Comparison of ENCODE assay signal across 21 cellular contexts in genomic region chr3:114235431-114235830, GRCh38. TPM values are rescaled to one million over a fixed set of nuclear protein-coding genes. Genes with fewer than 3 reads are reported as not detected.
A peak's percentile ranks its signal among the peaks of the same experiment; 100 is the strongest.
DNase-seq lines count a peak whose midpoint lies in the region; ATAC-seq and TF ChIP-seq lines count a peak whose summit lies in the region.
"Had no signal": no experiment of that assay in that cellular context is flagged by ENCODE, and none has a peak within 500 bp of the region (broad histone marks: within the 10 kb centered on the region; RNA-seq: fewer than 3 reads in every experiment).

No MANE protein-coding gene starts in this region.

- POLR2A ChIA-PET in CD4-positive, alpha-beta memory T cell (lab: Charles Lee; ENCODE audit: partially characterized antibody), result interaction anchor here (1.0 to 9.2 kb wide), 3 partner anchors 12 to 56 kb away, joined by 4 to 188 read pairs (median 103); no protein-coding TSS in a partner anchor
- POLR2A ChIA-PET in activated CD8-positive, alpha-beta T cell treated with anti-CD3 and anti-CD28 coated beads, Interleukin-2, amount 10 ng/mL, durations not matched to agents 7 days and 5 days (lab: Charles Lee), result interaction anchor here (0.7 to 6.6 kb wide), 3 partner anchors 13 to 50 kb away, joined by 4 to 59 read pairs (median 58); no protein-coding TSS in a partner anchor

- H3K4me1 ChIP-seq in CD4-positive, alpha-beta memory T cell (ENCODE audit: insufficient read depth, low read length), result peaks cover 63% of the 10 kb centered on the region
- no peaks in the 10 kb centered on the region for H3K4me1 ChIP-seq in testis
- H3K4me1 ChIP-seq: A549 had no signal

- no peaks in the 10 kb centered on the region for H3K27me3 Mint-ChIP-seq in activated CD8-positive, alpha-beta memory T cell treated with anti-CD3 and anti-CD28 coated beads, Interleukin-2, amount 10 ng/mL, durations not matched to agents 7 days and 5 days
- no peaks in the 10 kb centered on the region for H3K27me3 Mint-ChIP-seq in CD4-positive, alpha-beta memory T cell
- no peaks in the 10 kb centered on the region for H3K27me3 Mint-ChIP-seq in activated CD8-positive, alpha-beta T cell treated with anti-CD3 and anti-CD28 coated beads, Interleukin-2, amount 10 ng/mL, durations not matched to agents 7 days and 5 days (ENCODE audit: low read depth)
- H3K27me3 Mint-ChIP-seq in memory B cell, result no peaks in the 10 kb centered on the region
- H3K27me3 Mint-ChIP-seq: IgD-negative memory B cell had no signal

- H3K27ac Mint-ChIP-seq in activated CD8-positive, alpha-beta memory T cell treated with anti-CD3 and anti-CD28 coated beads, Interleukin-2, amount 10 ng/mL, durations not matched to agents 7 days and 5 days, result peak overlapping the region; percentile 76
- H3K27ac Mint-ChIP-seq in CD4-positive, alpha-beta memory T cell, result peak overlapping the region; percentile 44 to 91 (median 80)
- H3K27ac Mint-ChIP-seq in activated CD8-positive, alpha-beta T cell treated with anti-CD3 and anti-CD28 coated beads, Interleukin-2, amount 10 ng/mL, durations not matched to agents 7 days and 5 days, result peak overlapping the region; percentile 78
- H3K27ac Mint-ChIP-seq in memory B cell, result peak overlapping the region; percentile 24

- H3K36me3 Mint-ChIP-seq in activated CD8-positive, alpha-beta memory T cell treated with anti-CD3 and anti-CD28 coated beads, Interleukin-2, amount 10 ng/mL, durations not matched to agents 7 days and 5 days, result peaks cover 16% of the 10 kb centered on the region
- H3K36me3 Mint-ChIP-seq in CD4-positive, alpha-beta memory T cell, result no peaks in the 10 kb centered on the region
- peaks cover 30% of the 10 kb centered on the region for H3K36me3 Mint-ChIP-seq in activated CD8-positive, alpha-beta T cell treated with anti-CD3 and anti-CD28 coated beads, Interleukin-2, amount 10 ng/mL, durations not matched to agents 7 days and 5 days (ENCODE audit: low read depth)
- H3K36me3 Mint-ChIP-seq in memory B cell, result no peaks in the 10 kb centered on the region

- no peaks in the 10 kb centered on the region for H3K9me3 ChIP-seq in CD4-positive, alpha-beta memory T cell (ENCODE audit: control insufficient read depth in 1 of 2, low read length in 2 of 2)
- no peaks in the 10 kb centered on the region for H3K9me3 ChIP-seq in testis
- H3K9me3 ChIP-seq: A549 had no signal

- no peaks in the 10 kb centered on the region for H3K36me3 ChIP-seq in CD4-positive, alpha-beta memory T cell (ENCODE audit: insufficient read depth, low read length)
- H3K36me3 ChIP-seq in testis (ENCODE audit: low read depth, missing control alignments), result no peaks in the 10 kb centered on the region

- no peaks in the 10 kb centered on the region for H3K27me3 ChIP-seq in CD4-positive, alpha-beta memory T cell (ENCODE audit: insufficient read depth, low read length)
- no peaks in the 10 kb centered on the region for H3K27me3 ChIP-seq in testis

- no peak for TF ChIP-seq POLR2A in testis (IDR thresholded peaks at IDR 0.05)

- intact Hi-C loops in CD4-positive, alpha-beta memory T cell (cut with micrococcal nuclease), result loop anchor here (2.0 kb wide), 1 partner anchor 83 kb away; no protein-coding TSS in a partner anchor
- intact Hi-C loops in testis (cut with DNase I; ENCODE audit: low total_unique reads), result no loop called here

- no peak for TF ChIP-seq CTCF in testis (IDR thresholded peaks at IDR 0.05)

- CTCF ChIA-PET in activated CD8-positive, alpha-beta memory T cell treated with anti-CD3 and anti-CD28 coated beads, Interleukin-2, amount 10 ng/mL, durations not matched to agents 7 days and 5 days (lab: Charles Lee), result interaction anchor here (1.0 to 4.5 kb wide), 6 partner anchors 8 to 56 kb away, joined by 3 to 16 read pairs (median 4); no protein-coding TSS in a partner anchor
- CTCF ChIA-PET in CD4-positive, alpha-beta memory T cell (lab: Charles Lee; ENCODE audit: partially characterized antibody), result interaction anchor here (1.1 to 7.5 kb wide), 6 partner anchors 8 to 55 kb away, joined by 3 to 44 read pairs (median 8); no protein-coding TSS in a partner anchor
- CTCF ChIA-PET in activated CD8-positive, alpha-beta T cell treated with anti-CD3 and anti-CD28 coated beads, Interleukin-2, amount 10 ng/mL, durations not matched to agents 7 days and 5 days (lab: Charles Lee), result interaction anchor here (1.5 to 6.9 kb wide), 3 partner anchors 13 to 55 kb away, joined by 6 to 38 read pairs (median 32); no protein-coding TSS in a partner anchor

- peak overlapping the region; percentile 71 for H3K4me3 Mint-ChIP-seq in activated CD8-positive, alpha-beta memory T cell treated with anti-CD3 and anti-CD28 coated beads, Interleukin-2, amount 10 ng/mL, durations not matched to agents 7 days and 5 days
- peak overlapping the region; percentile 26 to 74 (median 66) for H3K4me3 Mint-ChIP-seq in CD4-positive, alpha-beta memory T cell
- H3K4me3 Mint-ChIP-seq in activated CD8-positive, alpha-beta T cell treated with anti-CD3 and anti-CD28 coated beads, Interleukin-2, amount 10 ng/mL, durations not matched to agents 7 days and 5 days, result peak overlapping the region; percentile 52
- H3K4me3 Mint-ChIP-seq in memory B cell, result no peak overlapping the region
- H3K4me3 Mint-ChIP-seq: IgD-negative memory B cell had no signal

- H3K4me3 ChIP-seq in CD4-positive, alpha-beta memory T cell (ENCODE audit: low read length in 2 of 2), result no peak overlapping the region
- no peak overlapping the region for H3K4me3 ChIP-seq in testis
- H3K4me3 ChIP-seq: A549 had no signal

- H3K27ac ChIP-seq in CD4-positive, alpha-beta memory T cell (ENCODE audit: low read depth, low read length), result peak overlapping the region; percentile 28
- no peak overlapping the region for H3K27ac ChIP-seq in testis
- H3K27ac ChIP-seq: A549, C4-2B had no signal

- no peak for ATAC-seq in activated CD8-positive, alpha-beta memory T cell treated with anti-CD3 and anti-CD28 coated beads, Interleukin-2, amount 10 ng/mL, durations not matched to agents 7 days and 5 days
- ATAC-seq in activated CD8-positive, alpha-beta T cell treated with anti-CD3 and anti-CD28 coated beads, Interleukin-2, amount 10 ng/mL, durations not matched to agents 7 days and 5 days, result no peak
- ATAC-seq in memory B cell (ENCODE audit: low read depth), result no peak
- ATAC-seq in HG02938 (IDR thresholded peaks at IDR 0.05; ENCODE audit: unreplicated experiment), result no peak
- ATAC-seq: A549 had no signal

- 59 to 62% methylated on average over 3 of the region's 3 CpGs for WGBS in testis, 2 donors

- DNase-seq in activated CD8-positive, alpha-beta memory T cell treated with anti-CD3 and anti-CD28 coated beads, Interleukin-2, amount 10 ng/mL, durations not matched to agents 7 days and 5 days, result no peak
- DNase-seq in activated CD8-positive, alpha-beta memory T cell treated with anti-CD3 and anti-CD28 coated beads for 24 hours, result no peak
- DNase-seq in CD4-positive, alpha-beta memory T cell, result no peak
- DNase-seq in activated CD8-positive, alpha-beta T cell treated with anti-CD3 and anti-CD28 coated beads, Interleukin-2, amount 10 ng/mL, durations not matched to agents 7 days and 5 days, result no peak
- no peak for DNase-seq in memory B cell (ENCODE audit: low spot score in 2 of 2)
- no peak for DNase-seq in SK-N-DZ (ENCODE audit: low spot score)
- no peak for DNase-seq in testis
- DNase-seq: DND-41, GDM1, HCEC 1CT, NCI-H1417, NCI-H1930, NCI-H2171, NCI-H446 treated with DMSO at 0.1 percent for 48 hours, NCI-H82 had no signal

- H3K9me3 Mint-ChIP-seq in activated CD8-positive, alpha-beta memory T cell treated with anti-CD3 and anti-CD28 coated beads, Interleukin-2, amount 10 ng/mL, durations not matched to agents 7 days and 5 days (ENCODE audit: low read depth), result peaks cover 2% of the 10 kb centered on the region
- peaks cover 0 to 3% (median 0%) of the 10 kb centered on the region in 8 donors for H3K9me3 Mint-ChIP-seq in CD4-positive, alpha-beta memory T cell
- H3K9me3 Mint-ChIP-seq in activated CD8-positive, alpha-beta T cell treated with anti-CD3 and anti-CD28 coated beads, Interleukin-2, amount 10 ng/mL, durations not matched to agents 7 days and 5 days (ENCODE audit: insufficient read depth), result peaks cover 5% of the 10 kb centered on the region
- no peaks in the 10 kb centered on the region for H3K9me3 Mint-ChIP-seq in memory B cell

- H3K4me1 Mint-ChIP-seq in activated CD8-positive, alpha-beta memory T cell treated with anti-CD3 and anti-CD28 coated beads, Interleukin-2, amount 10 ng/mL, durations not matched to agents 7 days and 5 days, result peaks cover 54% of the 10 kb centered on the region
- peaks cover 45 to 68% (median 55%) of the 10 kb centered on the region in 4 donors for H3K4me1 Mint-ChIP-seq in CD4-positive, alpha-beta memory T cell
- H3K4me1 Mint-ChIP-seq in activated CD8-positive, alpha-beta T cell treated with anti-CD3 and anti-CD28 coated beads, Interleukin-2, amount 10 ng/mL, durations not matched to agents 7 days and 5 days (ENCODE audit: low read depth), result peaks cover 65% of the 10 kb centered on the region
- H3K4me1 Mint-ChIP-seq in memory B cell, result peaks cover 14% of the 10 kb centered on the region

RNA-seq across cellular contexts. Expression of gene ZNF80, which starts 1.9 kb away (rescaled TPM):
- total RNA-seq in activated CD8-positive, alpha-beta memory T cell treated with anti-CD3 and anti-CD28 coated beads, Interleukin-2, amount 10 ng/mL, durations not matched to agents 7 days and 5 days, result 1 to 10 TPM; 4.5 to 5.5 TPM
- total RNA-seq in CD4-positive, alpha-beta memory T cell, result 1 to 10 TPM; 1.1 TPM
- under 1 TPM; 0.34 to 0.64 TPM for polyA plus RNA-seq in CD4-positive, alpha-beta memory T cell
- under 1 TPM; 0.71 to 0.89 TPM for total RNA-seq in activated CD8-positive, alpha-beta T cell treated with anti-CD3 and anti-CD28 coated beads, Interleukin-2, amount 10 ng/mL, durations not matched to agents 7 days and 5 days
- polyA plus RNA-seq in SK-N-DZ (2014; cell fraction: cytosol; rRNA removed), result not detected in 2 replicates
- polyA plus RNA-seq in SK-N-DZ (2014; cell fraction: nucleus; rRNA removed), result not detected in 2 replicates
- under 1 TPM; 0.47 to 0.74 TPM for total RNA-seq in testis
- not detected for polyA plus RNA-seq in testis (ENCODE audit: insufficient read depth, low read depth, low replicate concordance)
- total RNA-seq: HT1080 had no signal
- polyA plus RNA-seq: A549, IgD-negative memory B cell had no signal

RNA-seq across cellular contexts. Expression of gene DRD3, which starts 56.6 kb away (rescaled TPM):
- not detected for total RNA-seq in activated CD8-positive, alpha-beta memory T cell treated with anti-CD3 and anti-CD28 coated beads, Interleukin-2, amount 10 ng/mL, durations not matched to agents 7 days and 5 days
- under 1 TPM; 0.28 to 0.35 TPM for total RNA-seq in CD4-positive, alpha-beta memory T cell
- polyA plus RNA-seq in CD4-positive, alpha-beta memory T cell, result not detected
- not detected for total RNA-seq in activated CD8-positive, alpha-beta T cell treated with anti-CD3 and anti-CD28 coated beads, Interleukin-2, amount 10 ng/mL, durations not matched to agents 7 days and 5 days
- not detected in 2 replicates for polyA plus RNA-seq in SK-N-DZ (2014; cell fraction: cytosol; rRNA removed)
- polyA plus RNA-seq in SK-N-DZ (2014; cell fraction: nucleus; rRNA removed), result not detected in 2 replicates
- under 1 TPM; 0.37 to 0.39 TPM for total RNA-seq in testis
- polyA plus RNA-seq in testis (ENCODE audit: insufficient read depth, low read depth, low replicate concordance), result 0.94 TPM
- total RNA-seq: HT1080, LHCN-M2 had no signal
- polyA plus RNA-seq: A549, IgD-negative memory B cell had no signal

RNA-seq across cellular contexts. Expression of gene TIGIT, which starts 58.4 kb away (rescaled TPM):
- 100 to 1,000 TPM; 129 to 367 TPM for total RNA-seq in activated CD8-positive, alpha-beta memory T cell treated with anti-CD3 and anti-CD28 coated beads, Interleukin-2, amount 10 ng/mL, durations not matched to agents 7 days and 5 days
- 10 to 100 TPM; 36.1 to 36.6 TPM for total RNA-seq in CD4-positive, alpha-beta memory T cell
- polyA plus RNA-seq in CD4-positive, alpha-beta memory T cell, result 10 to 100 TPM; 25.8 to 28.8 TPM
- total RNA-seq in activated CD8-positive, alpha-beta T cell treated with anti-CD3 and anti-CD28 coated beads, Interleukin-2, amount 10 ng/mL, durations not matched to agents 7 days and 5 days, result 10 to 100 TPM; 17.3 to 22.1 TPM
- polyA plus RNA-seq in SK-N-DZ (2014; cell fraction: cytosol; rRNA removed), result not detected in 2 replicates
- not detected in 2 replicates for polyA plus RNA-seq in SK-N-DZ (2014; cell fraction: nucleus; rRNA removed)
- 1 to 10 TPM in 1 of 2 donors, under 1 TPM in 1; 0.50 to 1.2 TPM for total RNA-seq in testis
- 1.4 TPM for polyA plus RNA-seq in testis (ENCODE audit: insufficient read depth, low read depth, low replicate concordance)
- total RNA-seq: HT1080, LHCN-M2 had no signal
- polyA plus RNA-seq: A549 had no signal

Comparison
In these comparisons a context has a peak if more than half of its experiments do, and no peak if none do; other contexts are left out.
1. H3K27ac Mint-ChIP-seq: peak in every context shown above with its lines; median percentile 80 in CD4-positive, alpha-beta memory T cell; 78 in activated CD8-positive, alpha-beta T cell treated with anti-CD3 and anti-CD28 coated beads, Interleukin-2, amount 10 ng/mL, durations not matched to agents 7 days and 5 days; 76 in activated CD8-positive, alpha-beta memory T cell treated with anti-CD3 and anti-CD28 coated beads, Interleukin-2, amount 10 ng/mL, durations not matched to agents 7 days and 5 days; 24 in memory B cell.
2. RNA of gene TIGIT, which starts 58.4 kb away (total RNA-seq): 129 to 367 TPM in activated CD8-positive, alpha-beta memory T cell treated with anti-CD3 and anti-CD28 coated beads, Interleukin-2, amount 10 ng/mL, durations not matched to agents 7 days and 5 days, 36.1 to 36.6 TPM in CD4-positive, alpha-beta memory T cell and 17.3 to 22.1 TPM in activated CD8-positive, alpha-beta T cell treated with anti-CD3 and anti-CD28 coated beads, Interleukin-2, amount 10 ng/mL, durations not matched to agents 7 days and 5 days; 0.50 to 1.2 TPM in testis; every median in the first group is over 4 times any median in the second.